30 cellular contexts compared by ENCODE assay signal in the genomic region with DNA sequence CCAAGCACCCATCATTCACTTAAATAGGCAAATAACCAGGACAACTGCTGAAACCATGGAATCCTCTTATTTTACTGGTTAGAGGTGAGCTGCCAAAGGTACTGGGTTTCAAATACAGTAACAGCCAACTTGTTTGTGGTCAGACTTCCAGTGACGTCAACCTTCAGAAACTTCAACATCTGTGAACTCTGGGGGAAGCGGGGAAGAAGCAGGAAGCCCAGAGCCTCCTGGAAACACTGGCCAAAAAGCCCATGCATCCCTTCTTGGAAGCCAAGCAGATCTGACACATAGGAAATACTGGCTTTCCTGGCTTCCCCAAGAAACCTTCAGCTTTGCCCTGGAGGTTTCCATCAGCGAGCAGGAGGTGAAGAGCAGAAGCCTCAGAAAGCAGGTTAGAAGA. TPM values are rescaled to one million over a fixed set of nuclear protein-coding genes. Genes with fewer than 3 reads are reported as not detected.
DNase-seq lines count a peak whose midpoint lies in the region; ATAC-seq and TF ChIP-seq lines count a peak whose summit lies in the region.
"Had no signal": no experiment of that assay in that cellular context is flagged by ENCODE, and none has a peak within 500 bp of the region (broad histone marks: within the 10 kb centered on the region; RNA-seq: fewer than 3 reads in every experiment).

No MANE protein-coding gene starts in this region.

- no peaks in the 10 kb centered on the region for H4K20me1 ChIP-seq in hepatocyte (ENCODE audit: insufficient read depth, poor library complexity, severe bottlenecking)

- DNase-seq in AG10803 (ENCODE audit: low read depth) (peak; percentile 59), HCEC 1CT (peak; percentile 34), astrocyte of the cerebellum (ENCODE audit: low read depth) (peak; percentile 80), fibroblast of peridontal ligament (ENCODE audit: extremely low read depth) (peak; percentile 49), amniotic stem cell (lab: John Stamatoyannopoulos, UW) (no peak), hepatocyte (ENCODE audit: low spot score) (no peak)
- DNase-seq in activated naive CD8-positive, alpha-beta T cell treated with anti-CD3 and anti-CD28 coated beads for 36 hours: no peak
- DNase-seq: ACHN; activated CD4-positive, alpha-beta T cell treated with anti-CD3 and anti-CD28 coated beads, Interleukin-2, amount 10 ng/mL, durations not matched to agents 7 days and 5 days; activated CD8-positive, alpha-beta memory T cell treated with anti-CD3 and anti-CD28 coated beads, Interleukin-2, amount 10 ng/mL, durations not matched to agents 7 days and 5 days; CD4-positive, alpha-beta memory T cell; cortex of kidney; DMS53; heart left ventricle; left ventricle myocardium superior; mucosa of descending colon; NCI-H1417; NCI-H524; posterior cingulate gyrus; RPMI8226; sigmoid colon; T-helper 17 cell had no signal

- no peak overlapping the region for H2AFZ ChIP-seq in hepatocyte

- no peaks in the 10 kb centered on the region for H3K36me3 ChIP-seq in hepatocyte (replicated peaks; ENCODE audit: insufficient read depth, low read depth)
- H3K36me3 ChIP-seq: heart left ventricle, sigmoid colon had no signal

- H3K79me2 ChIP-seq in hepatocyte: no peaks in the 10 kb centered on the region

- 76% methylated on average over 3 of the region's 3 CpGs for WGBS in hepatocyte (ENCODE audit: low lambda C conversion rate, missing lambda C conversion rate)

- in situ Hi-C loops in astrocyte of the cerebellum (cut with HindIII; ENCODE audit: low sequenced_read_pairs): no loop called here

- H3K4me1 ChIP-seq in hepatocyte (ENCODE audit: insufficient read depth): no peaks in the 10 kb centered on the region

- peaks cover 47% of the 10 kb centered on the region for H3K27me3 Mint-ChIP-seq in activated naive CD8-positive, alpha-beta T cell treated with anti-CD3 and anti-CD28 coated beads for 36 hours

- H3K27ac ChIP-seq in hepatocyte: no peak overlapping the region
- H3K27ac ChIP-seq: heart left ventricle, sigmoid colon, SK-N-MC, VCaP had no signal

- H3K27ac Mint-ChIP-seq in activated naive CD8-positive, alpha-beta T cell treated with anti-CD3 and anti-CD28 coated beads for 36 hours: no peak overlapping the region
- H3K27ac Mint-ChIP-seq: activated CD4-positive, alpha-beta T cell treated with anti-CD3 and anti-CD28 coated beads, Interleukin-2, amount 10 ng/mL, durations not matched to agents 7 days and 5 days; activated CD8-positive, alpha-beta memory T cell treated with anti-CD3 and anti-CD28 coated beads, Interleukin-2, amount 10 ng/mL, durations not matched to agents 7 days and 5 days; activated naive CD4-positive, alpha-beta T cell treated with anti-CD3 and anti-CD28 coated beads, Interleukin-2, amount 50 U/mL, for 24 hours; activated T-helper 1 cell treated with anti-CD3 and anti-CD28 coated beads, Interleukin-12 subunit alpha, Interleukin-12 subunit beta, Interleukin-2, Interleukin-4 antibody, amounts not matched to agents 30 ng/mL and 10 ng/mL and 1 ng/mL, durations not matched to agents 14 hours and 24 hours and 36 hours; brain; CD4-positive, alpha-beta memory T cell; T-helper 17 cell had no signal

- H3K27me3 ChIP-seq in hepatocyte: peaks cover 12% of the 10 kb centered on the region

- TF ChIP-seq CTCF in AG10803 (conservative IDR thresholded peaks at IDR 0.05; ENCODE audit: low read length) (no peak), astrocyte of the cerebellum (IDR thresholded peaks at IDR 0.05; ENCODE audit: low read depth, low read length, missing control alignments) (no peak), hepatocyte (IDR thresholded peaks at IDR 0.05; ENCODE audit: poor library complexity) (no peak)

- no peak for ATAC-seq in GM18907 (IDR thresholded peaks at IDR 0.05; ENCODE audit: unreplicated experiment)
- ATAC-seq: activated CD8-positive, alpha-beta memory T cell treated with anti-CD3 and anti-CD28 coated beads, Interleukin-2, amount 10 ng/mL, durations not matched to agents 7 days and 5 days; GM12878; heart left ventricle; HepG2; left ventricle myocardium superior; mucosa of descending colon; T-helper 17 cell had no signal

- no peak overlapping the region for H3K4me3 Mint-ChIP-seq in activated naive CD8-positive, alpha-beta T cell treated with anti-CD3 and anti-CD28 coated beads for 36 hours
- H3K4me3 Mint-ChIP-seq: activated CD4-positive, alpha-beta T cell treated with anti-CD3 and anti-CD28 coated beads, Interleukin-2, amount 10 ng/mL, durations not matched to agents 7 days and 5 days; activated CD8-positive, alpha-beta memory T cell treated with anti-CD3 and anti-CD28 coated beads, Interleukin-2, amount 10 ng/mL, durations not matched to agents 7 days and 5 days; activated naive CD4-positive, alpha-beta T cell treated with anti-CD3 and anti-CD28 coated beads, Interleukin-2, amount 50 U/mL, for 24 hours; activated T-helper 1 cell treated with anti-CD3 and anti-CD28 coated beads, Interleukin-12 subunit alpha, Interleukin-12 subunit beta, Interleukin-2, Interleukin-4 antibody, amounts not matched to agents 30 ng/mL and 10 ng/mL and 1 ng/mL, durations not matched to agents 14 hours and 24 hours and 36 hours; brain; CD4-positive, alpha-beta memory T cell; T-helper 17 cell had no signal

- H3K4me2 ChIP-seq in hepatocyte: no peak overlapping the region

- H3K4me3 ChIP-seq in AG10803 (ENCODE audit: low read length): no peak overlapping the region
- H3K4me3 ChIP-seq in astrocyte of the cerebellum (ENCODE audit: low read depth, low read length): no peak overlapping the region
- no peak overlapping the region for H3K4me3 ChIP-seq in hepatocyte
- H3K4me3 ChIP-seq: GM12878, heart left ventricle, mucosa of descending colon, sigmoid colon, SK-N-MC had no signal

- no peaks in the 10 kb centered on the region for H3K4me1 Mint-ChIP-seq in activated naive CD8-positive, alpha-beta T cell treated with anti-CD3 and anti-CD28 coated beads for 36 hours

- no peaks in the 10 kb centered on the region for H3K9me2 ChIP-seq in hepatocyte (replicated peaks; ENCODE audit: insufficient read depth)

- H3K36me3 Mint-ChIP-seq in activated naive CD8-positive, alpha-beta T cell treated with anti-CD3 and anti-CD28 coated beads for 36 hours: no peaks in the 10 kb centered on the region
- H3K36me3 Mint-ChIP-seq: activated CD8-positive, alpha-beta memory T cell treated with anti-CD3 and anti-CD28 coated beads, Interleukin-2, amount 10 ng/mL, durations not matched to agents 7 days and 5 days; activated naive CD4-positive, alpha-beta T cell treated with anti-CD3 and anti-CD28 coated beads, Interleukin-2, amount 50 U/mL, for 24 hours; CD4-positive, alpha-beta memory T cell had no signal

- H3K9me3 ChIP-seq in hepatocyte (ENCODE audit: low read depth): no peaks in the 10 kb centered on the region
- H3K9me3 ChIP-seq: heart left ventricle, mucosa of descending colon, sigmoid colon had no signal

- H3K9me3 Mint-ChIP-seq in activated naive CD8-positive, alpha-beta T cell treated with anti-CD3 and anti-CD28 coated beads for 36 hours: no peaks in the 10 kb centered on the region
- H3K9me3 Mint-ChIP-seq: activated CD4-positive, alpha-beta T cell treated with anti-CD3 and anti-CD28 coated beads, Interleukin-2, amount 10 ng/mL, durations not matched to agents 7 days and 5 days; activated naive CD4-positive, alpha-beta T cell treated with anti-CD3 and anti-CD28 coated beads, Interleukin-2, amount 50 U/mL, for 24 hours; activated T-helper 1 cell treated with anti-CD3 and anti-CD28 coated beads, Interleukin-12 subunit alpha, Interleukin-12 subunit beta, Interleukin-2, Interleukin-4 antibody, amounts not matched to agents 30 ng/mL and 10 ng/mL and 1 ng/mL, durations not matched to agents 14 hours and 24 hours and 36 hours; CD4-positive, alpha-beta memory T cell had no signal

RNA-seq across cellular contexts. Expression of a gene that starts 4.9 kb away (rescaled TPM):
- total RNA-seq in activated naive CD8-positive, alpha-beta T cell treated with anti-CD3 and anti-CD28 coated beads for 36 hours: not detected
- 4.4 and 5.0 TPM in 2 replicates for total RNA-seq in hepatocyte
- polyA plus RNA-seq in hepatocyte: 2.0 and 2.6 TPM in 2 replicates
- total RNA-seq: activated CD4-positive, alpha-beta T cell treated with anti-CD3 and anti-CD28 coated beads, Interleukin-2, amount 10 ng/mL, durations not matched to agents 7 days and 5 days; activated CD8-positive, alpha-beta memory T cell treated with anti-CD3 and anti-CD28 coated beads, Interleukin-2, amount 10 ng/mL, durations not matched to agents 7 days and 5 days; activated T-helper 1 cell treated with anti-CD3 and anti-CD28 coated beads, Interleukin-12 subunit alpha, Interleukin-12 subunit beta, Interleukin-2, Interleukin-4 antibody, amounts not matched to agents 30 ng/mL and 10 ng/mL and 1 ng/mL, durations not matched to agents 14 hours and 24 hours and 36 hours; CD4-positive, alpha-beta memory T cell; GM12878; T-helper 17 cell had no signal
- polyA plus RNA-seq: CD4-positive, alpha-beta memory T cell; GM12878 had no signal

RNA-seq across cellular contexts. Expression of a gene that starts 52.2 kb away (rescaled TPM):
- total RNA-seq in activated naive CD8-positive, alpha-beta T cell treated with anti-CD3 and anti-CD28 coated beads for 36 hours: 10 to 100 TPM; 30.4 to 32.7 TPM
- 101 and 122 TPM in 2 replicates for total RNA-seq in hepatocyte
- 54.9 and 63.5 TPM in 2 replicates for polyA plus RNA-seq in hepatocyte

Comparison
In these comparisons a context has a peak if more than half of its experiments do, and no peak if none do; other contexts are left out.
1. DNase-seq: peak in AG10803 (single experiment), HCEC 1CT (single experiment), astrocyte of the cerebellum (single experiment) and fibroblast of peridontal ligament (single experiment); none in activated naive CD8-positive, alpha-beta T cell treated with anti-CD3 and anti-CD28 coated beads for 36 hours (single experiment), amniotic stem cell (single experiment) and hepatocyte (single experiment).